ENCODE assay signal across 21 cellular contexts in the genomic region with DNA sequence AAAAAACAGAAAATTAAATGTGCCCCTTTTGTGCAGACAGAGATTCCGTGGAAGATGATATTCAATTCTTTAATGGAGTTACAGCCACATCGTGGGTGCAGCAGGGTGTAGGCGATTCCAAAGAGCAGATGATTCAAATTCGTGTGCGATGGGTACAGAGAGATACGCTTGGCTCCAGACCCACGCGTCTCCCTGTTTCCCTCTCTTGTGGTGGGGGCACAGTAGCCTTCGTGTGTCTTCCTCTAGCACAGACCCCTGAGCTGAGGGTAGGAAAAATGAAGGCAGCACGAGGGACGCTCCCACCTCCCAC. TPM values are rescaled to one million over a fixed set of nuclear protein-coding genes. Genes with fewer than 3 reads are reported as not detected.
"Had no signal": no experiment of that assay in that cellular context is flagged by ENCODE, and none has a peak within 500 bp of the region (broad histone marks: within the 10 kb centered on the region; RNA-seq: fewer than 3 reads in every experiment).

No MANE protein-coding gene starts in this region.

- DNase-seq: MM.1S, NCI-H1092 treated with DMSO at 0.1 percent for 48 hours, NCI-H1436 treated with DMSO at 0.1 percent for 48 hours, NCI-H1694, NCI-H1930, NCI-H2081, NCI-H2107, NCI-H226, NCI-H446, NCI-H510A, NCI-H524 treated with DMSO at 0.1 percent for 48 hours, NCI-H774, Right ventricle myocardium superior, RPMI8226, SK-N-SH had no signal

- H3K9ac ChIP-seq: KMS-11, SK-N-SH had no signal

- H3K4me3 ChIP-seq: K562 had no signal

- H3K27ac ChIP-seq: HL-60, KMS-11 had no signal

- ATAC-seq: K562 had no signal

- H3K9me3 ChIP-seq: SK-N-SH had no signal

- H3K4me2 ChIP-seq: KMS-11, SK-N-SH had no signal

RNA-seq across cellular contexts. Expression of a gene that starts 4.8 kb away (rescaled TPM):
- total RNA-seq: K562, M059J, Right ventricle myocardium superior, SK-MEL-5 had no signal
- polyA plus RNA-seq: IgD-negative memory B cell, K562, SK-N-SH had no signal
